ENCODE assay signal across 1 cellular context in genomic region chr11:48033918-48034341, GRCh38.
TF ChIP-seq lines count a peak whose summit lies in the region.

No MANE protein-coding gene starts in this region.

TF ChIP-seq in HepG2, 621 proteins besides CTCF, POLR2A, EP300 and RAD21 (continued from another document):
- TF ChIP-seq, protein P1, sequence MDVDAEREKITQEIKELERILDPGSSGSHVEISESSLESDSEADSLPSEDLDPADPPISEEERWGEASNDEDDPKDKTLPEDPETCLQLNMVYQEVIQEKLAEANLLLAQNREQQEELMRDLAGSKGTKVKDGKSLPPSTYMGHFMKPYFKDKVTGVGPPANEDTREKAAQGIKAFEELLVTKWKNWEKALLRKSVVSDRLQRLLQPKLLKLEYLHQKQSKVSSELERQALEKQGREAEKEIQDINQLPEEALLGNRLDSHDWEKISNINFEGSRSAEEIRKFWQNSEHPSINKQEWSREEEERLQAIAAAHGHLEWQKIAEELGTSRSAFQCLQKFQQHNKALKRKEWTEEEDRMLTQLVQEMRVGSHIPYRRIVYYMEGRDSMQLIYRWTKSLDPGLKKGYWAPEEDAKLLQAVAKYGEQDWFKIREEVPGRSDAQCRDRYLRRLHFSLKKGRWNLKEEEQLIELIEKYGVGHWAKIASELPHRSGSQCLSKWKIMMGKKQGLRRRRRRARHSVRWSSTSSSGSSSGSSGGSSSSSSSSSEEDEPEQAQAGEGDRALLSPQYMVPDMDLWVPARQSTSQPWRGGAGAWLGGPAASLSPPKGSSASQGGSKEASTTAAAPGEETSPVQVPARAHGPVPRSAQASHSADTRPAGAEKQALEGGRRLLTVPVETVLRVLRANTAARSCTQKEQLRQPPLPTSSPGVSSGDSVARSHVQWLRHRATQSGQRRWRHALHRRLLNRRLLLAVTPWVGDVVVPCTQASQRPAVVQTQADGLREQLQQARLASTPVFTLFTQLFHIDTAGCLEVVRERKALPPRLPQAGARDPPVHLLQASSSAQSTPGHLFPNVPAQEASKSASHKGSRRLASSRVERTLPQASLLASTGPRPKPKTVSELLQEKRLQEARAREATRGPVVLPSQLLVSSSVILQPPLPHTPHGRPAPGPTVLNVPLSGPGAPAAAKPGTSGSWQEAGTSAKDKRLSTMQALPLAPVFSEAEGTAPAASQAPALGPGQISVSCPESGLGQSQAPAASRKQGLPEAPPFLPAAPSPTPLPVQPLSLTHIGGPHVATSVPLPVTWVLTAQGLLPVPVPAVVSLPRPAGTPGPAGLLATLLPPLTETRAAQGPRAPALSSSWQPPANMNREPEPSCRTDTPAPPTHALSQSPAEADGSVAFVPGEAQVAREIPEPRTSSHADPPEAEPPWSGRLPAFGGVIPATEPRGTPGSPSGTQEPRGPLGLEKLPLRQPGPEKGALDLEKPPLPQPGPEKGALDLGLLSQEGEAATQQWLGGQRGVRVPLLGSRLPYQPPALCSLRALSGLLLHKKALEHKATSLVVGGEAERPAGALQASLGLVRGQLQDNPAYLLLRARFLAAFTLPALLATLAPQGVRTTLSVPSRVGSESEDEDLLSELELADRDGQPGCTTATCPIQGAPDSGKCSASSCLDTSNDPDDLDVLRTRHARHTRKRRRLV (CRISPR knock-in tag; IDR thresholded peaks at IDR 0.05): no peak
